In the genomic region with DNA sequence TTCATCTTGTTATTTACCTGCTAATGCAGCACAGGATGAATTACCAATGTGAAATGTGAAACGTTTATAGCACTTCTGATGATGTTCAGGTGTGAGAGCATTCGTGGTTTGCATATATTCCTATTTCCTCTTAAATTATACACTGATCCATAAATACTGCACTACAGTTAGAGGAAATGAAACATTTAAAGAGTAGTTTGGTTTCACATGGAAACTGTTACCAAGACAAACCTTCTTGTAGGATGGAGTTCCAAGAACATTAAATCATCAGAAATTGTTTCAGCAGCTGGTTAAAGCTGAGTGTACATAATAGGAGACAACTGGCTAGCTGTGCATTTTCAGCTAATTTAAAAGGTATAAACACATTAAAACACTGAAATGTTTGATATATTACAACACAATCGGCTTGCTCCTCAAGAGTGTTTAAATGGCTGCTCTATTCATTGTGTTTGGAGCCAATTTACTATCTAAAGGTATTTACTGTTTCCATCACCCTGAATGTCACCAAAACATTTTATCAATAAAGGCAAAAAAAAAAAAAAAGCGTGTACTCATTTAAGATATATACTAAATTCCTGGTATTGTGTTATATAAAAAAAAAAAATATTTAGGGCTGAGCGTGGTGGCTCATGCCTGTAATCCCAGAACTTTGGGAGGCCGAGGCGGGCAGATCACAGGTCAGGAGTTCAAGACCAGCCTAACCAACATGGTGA, we compare ENCODE assay signal across 13 cellular contexts.
A peak's percentile ranks its signal among the peaks of the same experiment; 100 is the strongest.
DNase-seq lines count a peak whose midpoint lies in the region; ATAC-seq, FAIRE-seq and TF ChIP-seq lines count a peak whose summit lies in the region.
"Had no signal": no experiment of that assay in that cellular context is flagged by ENCODE, and none has a peak within 500 bp of the region (broad histone marks: within the 10 kb centered on the region; RNA-seq: fewer than 3 reads in every experiment).

No MANE protein-coding gene starts in this region.

- TF ChIP-seq POLR2A in GM12891 (IDR thresholded peaks at IDR 0.05; ENCODE audit: low read depth, low read length), result no peak

- no peak overlapping the region for H3K4me3 ChIP-seq in muscle layer of colon (ENCODE audit: low read depth in 1 of 2, low read length in 2 of 2)

- peak; percentile 84 for FAIRE-seq in GM12891 (lab: Jason Lieb, UNC)
- FAIRE-seq: RCC 7860 had no signal

- H3K27ac ChIP-seq in muscle layer of colon (ENCODE audit: low read depth, low read length), result peak overlapping the region; percentile 69

- peaks cover 38% of the 10 kb centered on the region for H3K4me1 ChIP-seq in muscle layer of colon (ENCODE audit: insufficient read depth, low read length)

- H3K4me1 Mint-ChIP-seq in activated B cell treated with CpG ODN at 0.5 μM for 24 hours, result peaks cover 14% of the 10 kb centered on the region
- H3K4me1 Mint-ChIP-seq: neural crest cell had no signal

- H3K27ac Mint-ChIP-seq in activated B cell treated with CpG ODN at 0.5 μM for 24 hours, result no peak overlapping the region
- H3K27ac Mint-ChIP-seq: activated naive CD8-positive, alpha-beta T cell; type B pancreatic cell had no signal

- TF ChIP-seq CTCF in activated B cell treated with CpG ODN at 0.5 μM for 24 hours (IDR thresholded peaks at IDR 0.05), result no peak

- ATAC-seq in HG02610 (IDR thresholded peaks at IDR 0.05; ENCODE audit: unreplicated experiment) (peak; percentile 48), activated B cell treated with CpG ODN at 0.5 μM for 24 hours (ENCODE audit: low read depth) (peak; percentile 52), GM21515 (IDR thresholded peaks at IDR 0.05; ENCODE audit: unreplicated experiment) (no peak)
- ATAC-seq: HCT116 had no signal

- DNase-seq in GM12891 (ENCODE audit: insufficient read length, low spot score), result no peak
- no peak for DNase-seq in activated B cell treated with CpG ODN at 0.5 μM for 24 hours
- no peak for DNase-seq in NCI-H774 (lab: John Stamatoyannopoulos, UW)
- no peak for DNase-seq in NCI-H1092 (lab: John Stamatoyannopoulos, UW)
- no peak for DNase-seq in SHP77 treated with DMSO at 0.1 percent for 48 hours (lab: John Stamatoyannopoulos, UW)

- POLR2A ChIA-PET in activated B cell treated with CpG ODN at 0.5 μM for 24 hours (lab: Charles Lee), result no interaction called here

- no peak overlapping the region for H3K4me3 Mint-ChIP-seq in activated B cell treated with CpG ODN at 0.5 μM for 24 hours
- H3K4me3 Mint-ChIP-seq: activated naive CD8-positive, alpha-beta T cell; neural crest cell; type B pancreatic cell had no signal

- no peaks in the 10 kb centered on the region for H3K9me3 ChIP-seq in muscle layer of colon (ENCODE audit: low read length)

- no peaks in the 10 kb centered on the region for H3K9me3 Mint-ChIP-seq in activated B cell treated with CpG ODN at 0.5 μM for 24 hours
- H3K9me3 Mint-ChIP-seq: neural crest cell, type B pancreatic cell had no signal

- no peaks in the 10 kb centered on the region for H3K27me3 ChIP-seq in muscle layer of colon (ENCODE audit: control insufficient read depth in 1 of 2, insufficient read depth in 2 of 2, low read length in 2 of 2)

- H3K27me3 Mint-ChIP-seq in activated B cell treated with CpG ODN at 0.5 μM for 24 hours, result no peaks in the 10 kb centered on the region
- H3K27me3 Mint-ChIP-seq: activated naive CD8-positive, alpha-beta T cell; type B pancreatic cell had no signal

- no peak overlapping the region for H3K9ac ChIP-seq in muscle layer of colon (ENCODE audit: low read length)

- CTCF ChIA-PET in activated B cell treated with CpG ODN at 0.5 μM for 24 hours (lab: Charles Lee), result no interaction called here

- H3K36me3 ChIP-seq in muscle layer of colon (ENCODE audit: insufficient read depth, low read length), result no peaks in the 10 kb centered on the region

- peaks cover 55% of the 10 kb centered on the region for H3K36me3 Mint-ChIP-seq in activated B cell treated with CpG ODN at 0.5 μM for 24 hours (ENCODE audit: low read depth)

- intact Hi-C loops in activated B cell treated with CpG ODN at 0.5 μM for 24 hours (cut with micrococcal nuclease), result no loop called here

TF ChIP-seq in GM12891, 5 proteins besides CTCF, POLR2A, EP300 and RAD21:
- TF ChIP-seq TAF1 (IDR thresholded peaks at IDR 0.05; ENCODE audit: low read depth, low read length), result no peak
- peak; percentile 83 for TF ChIP-seq SPI1 (IDR thresholded peaks at IDR 0.05; ENCODE audit: low read depth, low read length)
- no peak for TF ChIP-seq POU2F2 (IDR thresholded peaks at IDR 0.05; ENCODE audit: low read depth, low read length)
- no peak for TF ChIP-seq PAX5 (IDR thresholded peaks at IDR 0.05; ENCODE audit: insufficient read depth, low read length, severe bottlenecking)
- TF ChIP-seq POLR2AphosphoS5 (IDR thresholded peaks at IDR 0.05; ENCODE audit: low read depth, low read length), result no peak
